In genomic region chr4:154660052-154660451, GRCh38 we compare ENCODE assay signal across 32 cellular contexts. TPM values are rescaled to one million over a fixed set of nuclear protein-coding genes. Genes with fewer than 3 reads are reported as not detected.
A peak's percentile ranks its signal among the peaks of the same experiment; 100 is the strongest.
DNase-seq lines count a peak whose midpoint lies in the region; ATAC-seq and TF ChIP-seq lines count a peak whose summit lies in the region.
"Had no signal": no experiment of that assay in that cellular context is flagged by ENCODE, and none has a peak within 500 bp of the region (broad histone marks: within the 10 kb centered on the region; RNA-seq: fewer than 3 reads in every experiment).

No MANE protein-coding gene starts in this region.

- peak; percentile 10 for DNase-seq in Caki2 (ENCODE audit: low read depth)
- peak; percentile 37 for DNase-seq in amniotic epithelial cell (ENCODE audit: low read depth)
- peak; percentile 4 for DNase-seq in fibroblast of mammary gland (ENCODE audit: low read depth)
- no peak for DNase-seq in mesothelial cell of epicardium (ENCODE audit: low spot score in 2 of 2, unreplicated experiment in 2 of 2)
- DNase-seq in activated naive CD4-positive, alpha-beta T cell treated with anti-CD3 and anti-CD28 coated beads, Interleukin-2, amount 50 U/mL, for 16 hours: no peak
- no peak for DNase-seq in SHP77 (lab: John Stamatoyannopoulos, UW)
- DNase-seq: activated CD4-positive, alpha-beta memory T cell treated with anti-CD3 and anti-CD28 coated beads for 36 hours; activated CD4-positive, CD25-positive, alpha-beta regulatory T cell treated with anti-CD3 and anti-CD28 coated beads, Interleukin-2, amount 50 U/mL, for 72 hours; Calu3; caudate nucleus; DND-41; GM23248; HFFc6; hippocampal formation; Karpas-422; left colon; MV-4-11; NCI-H1436; NCI-H2081; NCI-H524 treated with DMSO at 0.1 percent for 48 hours; stimulated activated CD4-positive, alpha-beta T cell treated with anti-CD3 and anti-CD28 coated beads, Interleukin-2, amount 100 ng/mL, for 24 hours had no signal

- H3K4me3 Mint-ChIP-seq in mesothelial cell of epicardium: no peak overlapping the region
- H3K4me3 Mint-ChIP-seq: activated CD4-positive, alpha-beta memory T cell treated with anti-CD3 and anti-CD28 coated beads for 36 hours; activated naive CD4-positive, alpha-beta T cell treated with anti-CD3 and anti-CD28 coated beads, Interleukin-2, amount 50 U/mL, for 24 hours; activated T-helper 17 cell treated with anti-CD3 and anti-CD28 coated beads, Interleukin-2, amount 50 U/mL, for 72 hours; HFFc6; nephron; stimulated activated naive CD8-positive, alpha-beta T cell treated with anti-CD3 and anti-CD28 coated beads, Interleukin-15, Interleukin-2, amounts not matched to agents 100 ng/mL and 50 ng/mL, for 24 hours; T-helper 1 cell treated with Interleukin-12 subunit alpha and Interleukin-12 subunit beta and Interleukin-4 antibody, amounts not matched to agents 30 μg/mL and 1 μg/mL, for 36 hours had no signal

- in situ Hi-C loops in Caki2 (cut with HindIII; ENCODE audit: low pct_unique_long_range_greater_than_20kb, low sequenced_read_pairs): no loop called here

- no peak for TF ChIP-seq CTCF in fibroblast of mammary gland (conservative IDR thresholded peaks at IDR 0.05; ENCODE audit: control insufficient read depth, insufficient read depth, low read depth, low read length)
- no peak for TF ChIP-seq CTCF in mesothelial cell of epicardium (IDR thresholded peaks at IDR 0.05; ENCODE audit: unreplicated experiment)

- no peaks in the 10 kb centered on the region for H3K27me3 Mint-ChIP-seq in mesothelial cell of epicardium (ENCODE audit: low read depth)

- no peak for ATAC-seq in HG03139 (IDR thresholded peaks at IDR 0.05; ENCODE audit: unreplicated experiment)
- ATAC-seq in HG03045 (IDR thresholded peaks at IDR 0.05; ENCODE audit: unreplicated experiment): no peak
- ATAC-seq: activated T-helper 17 cell treated with anti-CD3 and anti-CD28 coated beads, Interleukin-2, amount 50 U/mL, for 72 hours; gastroesophageal sphincter; left colon had no signal

- H3K27ac Mint-ChIP-seq in mesothelial cell of epicardium: peak overlapping the region; percentile 93
- H3K27ac Mint-ChIP-seq: activated CD4-positive, alpha-beta memory T cell treated with anti-CD3 and anti-CD28 coated beads for 36 hours; activated naive CD4-positive, alpha-beta T cell treated with anti-CD3 and anti-CD28 coated beads, Interleukin-2, amount 50 U/mL, for 24 hours; activated T-helper 17 cell treated with anti-CD3 and anti-CD28 coated beads, Interleukin-2, amount 50 U/mL, for 72 hours; HFFc6; stimulated activated naive CD8-positive, alpha-beta T cell treated with anti-CD3 and anti-CD28 coated beads, Interleukin-15, Interleukin-2, amounts not matched to agents 100 ng/mL and 50 ng/mL, for 24 hours; T-helper 1 cell treated with Interleukin-12 subunit alpha and Interleukin-12 subunit beta and Interleukin-4 antibody, amounts not matched to agents 30 μg/mL and 1 μg/mL, for 36 hours had no signal

- H3K36me3 Mint-ChIP-seq in mesothelial cell of epicardium: peaks cover 25% of the 10 kb centered on the region
- H3K36me3 Mint-ChIP-seq: activated CD4-positive, alpha-beta memory T cell treated with anti-CD3 and anti-CD28 coated beads for 36 hours; activated naive CD4-positive, alpha-beta T cell treated with anti-CD3 and anti-CD28 coated beads, Interleukin-2, amount 50 U/mL, for 24 hours had no signal

- H3K9me3 Mint-ChIP-seq in mesothelial cell of epicardium: peaks cover 21% of the 10 kb centered on the region
- H3K9me3 Mint-ChIP-seq: activated naive CD4-positive, alpha-beta T cell treated with anti-CD3 and anti-CD28 coated beads, Interleukin-2, amount 50 U/mL, for 24 hours; activated T-helper 17 cell treated with anti-CD3 and anti-CD28 coated beads, Interleukin-2, amount 50 U/mL, for 72 hours; stimulated activated naive CD8-positive, alpha-beta T cell treated with anti-CD3 and anti-CD28 coated beads, Interleukin-15, Interleukin-2, amounts not matched to agents 100 ng/mL and 50 ng/mL, for 24 hours; T-helper 1 cell treated with Interleukin-12 subunit alpha and Interleukin-12 subunit beta and Interleukin-4 antibody, amounts not matched to agents 30 μg/mL and 1 μg/mL, for 36 hours had no signal

- H3K4me3 ChIP-seq in fibroblast of mammary gland (ENCODE audit: control insufficient read depth, low read depth, low read length): no peak overlapping the region
- H3K4me3 ChIP-seq: gastroesophageal sphincter, GM23248, SK-N-MC, thoracic aorta had no signal

- H3K4me1 Mint-ChIP-seq in mesothelial cell of epicardium: peaks cover 16% of the 10 kb centered on the region
- H3K4me1 Mint-ChIP-seq: activated naive CD4-positive, alpha-beta T cell treated with anti-CD3 and anti-CD28 coated beads, Interleukin-2, amount 50 U/mL, for 24 hours; activated T-helper 17 cell treated with anti-CD3 and anti-CD28 coated beads, Interleukin-2, amount 50 U/mL, for 72 hours had no signal

RNA-seq across cellular contexts. Expression of gene FGG, which starts 47.6 kb away (rescaled TPM):
- not detected in 2 replicates for total RNA-seq in Caki2 (2014; rRNA removed; shearing (Covaris generic); ENCODE audit: low replicate concordance)
- 1.0 to 2.5 TPM (median 1.6 TPM) in 3 replicates for total RNA-seq in mesothelial cell of epicardium
- total RNA-seq: A172; activated CD4-positive, alpha-beta memory T cell treated with anti-CD3 and anti-CD28 coated beads for 36 hours; activated T-helper 17 cell treated with anti-CD3 and anti-CD28 coated beads, Interleukin-2, amount 50 U/mL, for 72 hours; gastroesophageal sphincter; GM23248; HFFc6; left colon; thoracic aorta had no signal

Comparison
In these comparisons a context has a peak if more than half of its experiments do, and no peak if none do; other contexts are left out.
1. DNase-seq: peak in Caki2 (single experiment), amniotic epithelial cell (single experiment) and fibroblast of mammary gland (single experiment); none in mesothelial cell of epicardium (0 of 2), activated naive CD4-positive, alpha-beta T cell treated with anti-CD3 and anti-CD28 coated beads, Interleukin-2, amount 50 U/mL, for 16 hours (single experiment) and SHP77 (0 of 2).